31 cellular contexts compared by ENCODE assay signal in genomic region chr3:28615071-28615470, GRCh38.
"Had no signal": no experiment of that assay in that cellular context is flagged by ENCODE, and none has a peak within 500 bp of the region (broad histone marks: within the 10 kb centered on the region; RNA-seq: fewer than 3 reads in every experiment).

No MANE protein-coding gene starts in this region.

- H3K79me2 ChIP-seq: parathyroid adenoma had no signal

- DNase-seq: natural killer cell; occipital lobe; ovary; posterior cingulate gyrus; psoas muscle; right cardiac atrium; spleen; stimulated activated CD4-positive, alpha-beta T cell treated with anti-CD3 and anti-CD28 coated beads, Interleukin-12 subunit alpha, Interleukin-12 subunit beta, amount 100 ng/mL, for 4 hours; stimulated activated CD4-positive, alpha-beta T cell treated with anti-CD3 and anti-CD28 coated beads, Interleukin-1b, Interleukin-23, amount 100 ng/mL, for 48 hours; stimulated activated CD4-positive, alpha-beta T cell treated with anti-CD3 and anti-CD28 coated beads, Interleukin-4, amount 100 ng/mL, for 1 hour; stimulated activated CD4-positive, alpha-beta T cell treated with anti-CD3 and anti-CD28 coated beads, Interleukin-4, amount 100 ng/mL, for 4 hours; stimulated activated CD8-positive, alpha-beta memory T cell treated with anti-CD3 and anti-CD28 coated beads, Interleukin-4, amount 100 ng/mL, for 48 hours; stimulated activated naive CD4-positive, alpha-beta T cell; stimulated activated naive CD8-positive, alpha-beta T cell treated with anti-CD3 and anti-CD28 coated beads, Interleukin-15, amount 100 ng/mL, for 72 hours; stimulated activated naive CD8-positive, alpha-beta T cell treated with anti-CD3 and anti-CD28 coated beads, Interleukin-15, Interleukin-2, amounts not matched to agents 100 U/mL and 50 U/mL, for 24 hours; substantia nigra; testis; tibial artery; transverse colon; upper lobe of right lung; uterus had no signal

- H3K4me1 Mint-ChIP-seq: natural killer cell; stimulated activated memory B cell treated with anti-CD40 and anti-IgM and Interleukin-4, amounts not matched to agents 10 μg/mL and 1 μg/mL and 100 μg/mL, for 72 hours; stimulated activated naive CD8-positive, alpha-beta T cell treated with anti-CD3 and anti-CD28 coated beads, Interleukin-15, amount 100 ng/mL, for 72 hours had no signal

- H3K27ac Mint-ChIP-seq: natural killer cell; nephron; neural progenitor cell; progenitor cell of endocrine pancreas; stimulated activated memory B cell treated with anti-CD40 and anti-IgM and Interleukin-4, amounts not matched to agents 10 μg/mL and 1 μg/mL and 100 μg/mL, for 72 hours; stimulated activated naive CD8-positive, alpha-beta T cell treated with anti-CD3 and anti-CD28 coated beads, Interleukin-15, amount 100 ng/mL, for 72 hours; type B pancreatic cell had no signal

- H3K36me3 Mint-ChIP-seq: natural killer cell; neural progenitor cell; stimulated activated memory B cell treated with anti-CD40 and anti-IgM and Interleukin-4, amounts not matched to agents 10 μg/mL and 1 μg/mL and 100 μg/mL, for 72 hours; type B pancreatic cell had no signal

- H3K4me3 Mint-ChIP-seq: natural killer cell; nephron; neural progenitor cell; stimulated activated memory B cell treated with anti-CD40 and anti-IgM and Interleukin-4, amounts not matched to agents 10 μg/mL and 1 μg/mL and 100 μg/mL, for 72 hours; stimulated activated naive CD8-positive, alpha-beta T cell treated with anti-CD3 and anti-CD28 coated beads, Interleukin-15, amount 100 ng/mL, for 72 hours; type B pancreatic cell had no signal

- H3K4me3 ChIP-seq: neural progenitor cell, ovary, psoas muscle, skin epidermis, smooth muscle cell, spleen, suprapubic skin, testis, tibial artery, transverse colon, upper lobe of right lung, uterus had no signal

- ATAC-seq: natural killer cell; psoas muscle; right cardiac atrium; sciatic nerve; stimulated activated memory B cell treated with anti-CD40 and anti-IgM and Interleukin-4, amounts not matched to agents 10 μg/mL and 1 μg/mL and 100 μg/mL, for 72 hours; stimulated activated naive CD8-positive, alpha-beta T cell treated with anti-CD3 and anti-CD28 coated beads, Interleukin-15, amount 100 ng/mL, for 72 hours; stimulated activated naive CD8-positive, alpha-beta T cell treated with anti-CD3 and anti-CD28 coated beads, Interleukin-15, Interleukin-2, amounts not matched to agents 100 U/mL and 50 U/mL, for 24 hours; upper lobe of right lung had no signal

- H3K4me1 ChIP-seq: parathyroid adenoma, psoas muscle, spleen, suprapubic skin, transverse colon, upper lobe of right lung, uterus had no signal

- H3K4me2 ChIP-seq: neural progenitor cell, smooth muscle cell had no signal

- H3K27me3 Mint-ChIP-seq: progenitor cell of endocrine pancreas; stimulated activated memory B cell treated with anti-CD40 and anti-IgM and Interleukin-4, amounts not matched to agents 10 μg/mL and 1 μg/mL and 100 μg/mL, for 72 hours; stimulated activated naive CD8-positive, alpha-beta T cell treated with anti-CD3 and anti-CD28 coated beads, Interleukin-15, amount 100 ng/mL, for 72 hours; type B pancreatic cell had no signal

- H3K9ac ChIP-seq: neural progenitor cell, parathyroid adenoma had no signal

- H3K9me3 Mint-ChIP-seq: natural killer cell; nephron; stimulated activated memory B cell treated with anti-CD40 and anti-IgM and Interleukin-4, amounts not matched to agents 10 μg/mL and 1 μg/mL and 100 μg/mL, for 72 hours; stimulated activated naive CD8-positive, alpha-beta T cell treated with anti-CD3 and anti-CD28 coated beads, Interleukin-15, amount 100 ng/mL, for 72 hours; type B pancreatic cell had no signal

- H3K36me3 ChIP-seq: neural progenitor cell, ovary, spleen, suprapubic skin, tibial artery, transverse colon, upper lobe of right lung, uterus had no signal

- H2AFZ ChIP-seq: neural progenitor cell, parathyroid adenoma had no signal

- H3K27ac ChIP-seq: neural progenitor cell, ovary, parathyroid adenoma, psoas muscle, skin epidermis, spleen, suprapubic skin, testis, tibial artery, transverse colon, upper lobe of right lung, uterus had no signal

- H3K27me3 ChIP-seq: neural progenitor cell, ovary, spleen, suprapubic skin, testis, tibial artery, transverse colon, upper lobe of right lung, uterus had no signal

- H3K9me3 ChIP-seq: ovary, psoas muscle, spleen, suprapubic skin, testis, tibial artery, transverse colon, upper lobe of right lung, uterus had no signal
